23 cellular contexts compared by ENCODE assay signal in genomic region chr11:134522782-134523570, GRCh38.
"Had no signal": no experiment of that assay in that cellular context is flagged by ENCODE, and none has a peak within 500 bp of the region (broad histone marks: within the 10 kb centered on the region; RNA-seq: fewer than 3 reads in every experiment).

No MANE protein-coding gene starts in this region.

- H3K4me3 Mint-ChIP-seq: activated CD4-positive, alpha-beta memory T cell treated with anti-CD3 and anti-CD28 coated beads, Interleukin-2, amount 10 ng/mL, durations not matched to agents 7 days and 5 days; activated T-helper 17 cell treated with anti-CD3 and anti-CD28 coated beads, Interleukin-2, amount 50 U/mL, for 72 hours; naive thymus-derived CD4-positive, alpha-beta T cell; stimulated activated naive CD8-positive, alpha-beta T cell treated with anti-CD3 and anti-CD28 coated beads, Interleukin-15, amount 100 ng/mL, for 72 hours had no signal

- H3K27me3 ChIP-seq: body of pancreas, dorsolateral prefrontal cortex, foreskin keratinocyte, right atrium auricular region, transverse colon had no signal

- DNase-seq: activated CD4-positive, alpha-beta memory T cell treated with anti-CD3 and anti-CD28 coated beads, Interleukin-2, amount 10 ng/mL, durations not matched to agents 7 days and 5 days; activated CD4-positive, alpha-beta T cell treated with anti-CD3 and anti-CD28 coated beads for 48 hours; activated CD4-positive, CD25-positive, alpha-beta regulatory T cell; activated naive CD4-positive, alpha-beta T cell; activated T-cell treated with anti-CD3 and anti-CD28 coated beads, Interleukin-2, amount 50 U/mL, for 1 hour; body of pancreas; caudate nucleus; foreskin keratinocyte; hypothalamus; left ventricle myocardium superior; mesendoderm; naive thymus-derived CD4-positive, alpha-beta T cell; nucleus accumbens; stimulated activated naive CD8-positive, alpha-beta T cell treated with anti-CD3 and anti-CD28 coated beads, Interleukin-15, amount 100 ng/mL, for 72 hours; T-helper 1 cell; T-helper 9 cell; transverse colon had no signal

- H3K36me3 ChIP-seq: prostate gland, right atrium auricular region, suprapubic skin, transverse colon had no signal

- H3K9me3 Mint-ChIP-seq: stimulated activated naive CD8-positive, alpha-beta T cell treated with anti-CD3 and anti-CD28 coated beads, Interleukin-15, amount 100 ng/mL, for 72 hours had no signal

- H3K9me3 ChIP-seq: body of pancreas, prostate gland, right atrium auricular region, suprapubic skin, transverse colon had no signal

- H3K4me1 Mint-ChIP-seq: activated CD4-positive, alpha-beta memory T cell treated with anti-CD3 and anti-CD28 coated beads, Interleukin-2, amount 10 ng/mL, durations not matched to agents 7 days and 5 days; naive thymus-derived CD4-positive, alpha-beta T cell; stimulated activated naive CD8-positive, alpha-beta T cell treated with anti-CD3 and anti-CD28 coated beads, Interleukin-15, amount 100 ng/mL, for 72 hours had no signal

- ATAC-seq: activated T-helper 17 cell treated with anti-CD3 and anti-CD28 coated beads, Interleukin-2, amount 50 U/mL, for 72 hours; body of pancreas; foreskin keratinocyte; left ventricle myocardium superior had no signal

- H3K27me3 Mint-ChIP-seq: stimulated activated naive CD8-positive, alpha-beta T cell treated with anti-CD3 and anti-CD28 coated beads, Interleukin-15, amount 100 ng/mL, for 72 hours had no signal

- H3K4me3 ChIP-seq: body of pancreas, dorsolateral prefrontal cortex, prostate gland, right atrium auricular region, suprapubic skin, transverse colon had no signal

- H3K4me1 ChIP-seq: body of pancreas, foreskin keratinocyte, right atrium auricular region, suprapubic skin, transverse colon had no signal

- H3K27ac ChIP-seq: body of pancreas, dorsolateral prefrontal cortex, epithelial cell of prostate, foreskin keratinocyte, prostate gland, right atrium auricular region, suprapubic skin, transverse colon had no signal

- H3K27ac Mint-ChIP-seq: activated CD4-positive, alpha-beta memory T cell treated with anti-CD3 and anti-CD28 coated beads, Interleukin-2, amount 10 ng/mL, durations not matched to agents 7 days and 5 days; activated T-helper 17 cell treated with anti-CD3 and anti-CD28 coated beads, Interleukin-2, amount 50 U/mL, for 72 hours; naive thymus-derived CD4-positive, alpha-beta T cell; stimulated activated naive CD8-positive, alpha-beta T cell treated with anti-CD3 and anti-CD28 coated beads, Interleukin-15, amount 100 ng/mL, for 72 hours had no signal
